21 cellular contexts compared by ENCODE assay signal in the genomic region with DNA sequence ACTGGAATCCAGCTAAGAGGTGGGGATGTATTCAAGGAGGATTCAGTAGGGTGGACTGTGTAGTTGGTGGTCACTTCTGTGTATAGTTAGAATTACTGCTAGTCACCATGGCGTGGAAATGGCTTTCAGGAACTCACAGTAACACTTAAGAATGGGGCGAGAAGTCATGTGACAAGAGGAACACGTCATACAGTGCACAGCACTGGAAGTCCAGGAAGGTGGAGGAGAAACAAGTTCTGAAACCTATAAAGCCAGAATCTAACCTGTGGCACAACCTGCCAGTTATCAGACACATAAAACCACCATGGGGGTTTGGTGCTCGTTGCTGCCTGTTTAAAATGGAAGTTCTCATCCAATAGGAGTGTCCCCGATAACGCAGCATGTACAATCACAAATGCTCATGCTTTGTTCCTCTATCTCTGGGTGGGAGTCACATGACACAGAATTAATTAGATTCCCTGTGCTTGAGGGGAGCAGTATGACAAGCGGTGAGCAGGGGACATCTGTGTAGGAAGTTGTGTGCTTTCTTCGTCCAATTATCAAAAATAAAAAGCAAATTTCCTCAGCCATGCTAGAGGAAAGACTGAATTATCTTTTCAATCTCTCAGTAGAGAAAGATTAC.
DNase-seq lines count a peak whose midpoint lies in the region; ATAC-seq, FAIRE-seq and TF ChIP-seq lines count a peak whose summit lies in the region.
"Had no signal": no experiment of that assay in that cellular context is flagged by ENCODE, and none has a peak within 500 bp of the region (broad histone marks: within the 10 kb centered on the region; RNA-seq: fewer than 3 reads in every experiment).

No MANE protein-coding gene starts in this region.

- ATAC-seq in SK-N-SH treated with all-trans-retinoic acid at 6 μM for 48 hours (no peak), mucosa of descending colon (peak; percentile 49), HG02678 (IDR thresholded peaks at IDR 0.05; ENCODE audit: unreplicated experiment) (no peak)
- ATAC-seq: HCT116 had no signal

- H3K4me2 ChIP-seq in SK-N-SH, result no peak overlapping the region

- CTCF ChIA-PET in SK-N-SH (lab: Yijun Ruan, JAX), result interaction anchor here (1.1 to 2.6 kb wide), 4 partner anchors 10 to 193 kb away, joined by 3 to 14 read pairs (median 8); partner anchors contain the start of gene SPOCK1

- H3K9me3 ChIP-seq in SK-N-SH (no peaks in the 10 kb centered on the region), mucosa of descending colon (no peaks in the 10 kb centered on the region), testis (no peaks in the 10 kb centered on the region)
- H3K9me3 ChIP-seq: MG63, SJCRH30 had no signal

- peak overlapping the region in 4 of 5 experiments; percentile 34 to 85 (median 80) for H3K27ac Mint-ChIP-seq in brain
- H3K27ac Mint-ChIP-seq: CD4-positive, CD25-positive, alpha-beta regulatory T cell had no signal

- H3K36me3 ChIP-seq in SK-N-SH (replicated peaks in 1 of 2; ENCODE audit: control insufficient read depth in 1 of 2, insufficient read depth in 2 of 2, low read length in 1 of 2) (no peaks in the 10 kb centered on the region), mucosa of descending colon (ENCODE audit: low read depth) (no peaks in the 10 kb centered on the region), testis (ENCODE audit: low read depth, missing control alignments) (no peaks in the 10 kb centered on the region)
- H3K36me3 ChIP-seq: MG63, SJCRH30 had no signal

- H3K9ac ChIP-seq in SK-N-SH, result no peak overlapping the region

- 0 out of 4 replicates have a peak, but pooled peaks of 1 of the 2 experiments have one; percentile 11 for TF ChIP-seq EP300 in SK-N-SH (IDR thresholded peaks at IDR 0.05; ENCODE audit: borderline replicate concordance in 1 of 2, low read depth in 1 of 2, low read length in 1 of 2)

- no peak overlapping the region for H3K4me3 Mint-ChIP-seq in brain
- H3K4me3 Mint-ChIP-seq: CD4-positive, CD25-positive, alpha-beta regulatory T cell had no signal

- H3K4me3 ChIP-seq in SK-N-SH (ENCODE audit: low read depth in 2 of 2, low read length in 1 of 2) (no peak overlapping the region), mucosa of descending colon (no peak overlapping the region), testis (no peak overlapping the region)
- H3K4me3 ChIP-seq: MG63, SJCRH30 had no signal

- no peak for TF ChIP-seq POLR2A in testis (IDR thresholded peaks at IDR 0.05)

- peaks cover 11% of the 10 kb centered on the region for H3K27me3 Mint-ChIP-seq in brain

- H3K4me1 ChIP-seq in SK-N-SH (ENCODE audit: control insufficient read depth in 1 of 2, insufficient read depth in 2 of 2, low read depth in 1 of 2, low read length in 1 of 2) (peaks cover 8 to 23% of the 10 kb centered on the region in 2 experiments), mucosa of descending colon (ENCODE audit: low read depth) (peaks cover 18% of the 10 kb centered on the region), testis (no peaks in the 10 kb centered on the region)

- no peak overlapping the region for H2AFZ ChIP-seq in SK-N-SH (ENCODE audit: low read depth)

- TF ChIP-seq RAD21 in SK-N-SH (IDR thresholded peaks at IDR 0.05; ENCODE audit: low read length), result no peak

- H4K20me1 ChIP-seq in SK-N-SH (ENCODE audit: insufficient read depth), result no peaks in the 10 kb centered on the region

- DNase-seq in SK-N-SH (peak; percentile 40), NCI-H1694 treated with DMSO at 0.1 percent for 48 hours (lab: John Stamatoyannopoulos, UW) (peak; percentile 31), mucosa of descending colon (no peak), frontal cortex (ENCODE audit: low spot score in 2 of 2) (no peak), testis (no peak)
- DNase-seq: CD4-positive, CD25-positive, alpha-beta regulatory T cell; DMS79; Kasumi-1; MG63; NCI-H1092; NCI-H1436 treated with DMSO at 0.1 percent for 48 hours; NCI-H2029 treated with DMSO at 0.1 percent for 48 hours; NCI-H748 treated with DMSO at 0.1 percent for 48 hours; OCI-M1; SJCRH30 had no signal

- POLR2A ChIA-PET in SK-N-SH (lab: Yijun Ruan, JAX), result no interaction called here

- no peaks in the 10 kb centered on the region for H3K27me3 ChIP-seq in SK-N-SH (ENCODE audit: insufficient read depth)
- H3K27me3 ChIP-seq in testis, result no peaks in the 10 kb centered on the region
- H3K27me3 ChIP-seq: MG63, SJCRH30 had no signal

- intact Hi-C loops in mucosa of descending colon (cut with DNase I, micrococcal nuclease), result no loop called here
- intact Hi-C loops in testis (cut with DNase I; ENCODE audit: low total_unique reads), result no loop called here

- peaks cover 11% of the 10 kb centered on the region for H3F3A ChIP-seq in SK-N-SH (replicated peaks; ENCODE audit: insufficient read depth)

- no peaks in the 10 kb centered on the region for H3K9me2 ChIP-seq in SK-N-SH

- H3K27ac ChIP-seq in SK-N-SH (ENCODE audit: low read depth in 2 of 2, low read length in 1 of 2) (no peak overlapping the region), testis (no peak overlapping the region)
- H3K27ac ChIP-seq: SJCRH30 had no signal

- H3K79me2 ChIP-seq in SK-N-SH (ENCODE audit: insufficient read depth), result peaks cover 11% of the 10 kb centered on the region; the same call in 1 of the 2 replicates

- WGBS in SK-N-SH (ENCODE audit: low lambda C conversion rate), result 85% methylated on average over 8 of the region's 8 CpGs
- WGBS in testis, 2 donors, result 90 to 95% methylated on average over 8 of the region's 8 CpGs

- no peak for FAIRE-seq in frontal cortex (lab: Jason Lieb, UNC)
- FAIRE-seq: H1, RCC 7860 had no signal

- no peaks in the 10 kb centered on the region for H3K36me3 Mint-ChIP-seq in brain
- H3K36me3 Mint-ChIP-seq: CD4-positive, CD25-positive, alpha-beta regulatory T cell had no signal

- no peak for TF ChIP-seq CTCF in SK-N-SH (IDR thresholded peaks at IDR 0.05)
- no peak for TF ChIP-seq CTCF in brain (conservative IDR thresholded peaks at IDR 0.05)
- TF ChIP-seq CTCF in mucosa of descending colon (IDR thresholded peaks at IDR 0.05), result no peak
- TF ChIP-seq CTCF in testis (IDR thresholded peaks at IDR 0.05), result no peak

- peaks cover 0 to 2% (median 0%) of the 10 kb centered on the region in 5 experiments for H3K9me3 Mint-ChIP-seq in brain
- H3K9me3 Mint-ChIP-seq: CD4-positive, CD25-positive, alpha-beta regulatory T cell had no signal

- peaks cover 37% of the 10 kb centered on the region for H3K4me1 Mint-ChIP-seq in brain
- H3K4me1 Mint-ChIP-seq: CD4-positive, CD25-positive, alpha-beta regulatory T cell had no signal

TF ChIP-seq in SK-N-SH, 30 proteins besides CTCF, POLR2A, EP300 and RAD21:
- TF ChIP-seq, protein P1, sequence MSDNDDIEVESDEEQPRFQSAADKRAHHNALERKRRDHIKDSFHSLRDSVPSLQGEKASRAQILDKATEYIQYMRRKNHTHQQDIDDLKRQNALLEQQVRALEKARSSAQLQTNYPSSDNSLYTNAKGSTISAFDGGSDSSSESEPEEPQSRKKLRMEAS (IDR thresholded peaks at IDR 0.05; ENCODE audit: low read depth), result no peak
- TF ChIP-seq USF1 (IDR thresholded peaks at IDR 0.05; ENCODE audit: borderline replicate concordance, low read depth) (peak; percentile 14; the same call in 1 of the 2 replicates), GATA2 (CRISPR knock-in tag; IDR thresholded peaks at IDR 0.05) (0 out of 2 replicates have a peak, but pooled peaks have one; percentile 8)
- TF ChIP-seq, protein P2, sequence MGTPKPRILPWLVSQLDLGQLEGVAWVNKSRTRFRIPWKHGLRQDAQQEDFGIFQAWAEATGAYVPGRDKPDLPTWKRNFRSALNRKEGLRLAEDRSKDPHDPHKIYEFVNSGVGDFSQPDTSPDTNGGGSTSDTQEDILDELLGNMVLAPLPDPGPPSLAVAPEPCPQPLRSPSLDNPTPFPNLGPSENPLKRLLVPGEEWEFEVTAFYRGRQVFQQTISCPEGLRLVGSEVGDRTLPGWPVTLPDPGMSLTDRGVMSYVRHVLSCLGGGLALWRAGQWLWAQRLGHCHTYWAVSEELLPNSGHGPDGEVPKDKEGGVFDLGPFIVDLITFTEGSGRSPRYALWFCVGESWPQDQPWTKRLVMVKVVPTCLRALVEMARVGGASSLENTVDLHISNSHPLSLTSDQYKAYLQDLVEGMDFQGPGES (IDR thresholded peaks at IDR 0.05; ENCODE audit: low read depth, low read length), result no peak
TF ChIP-seq in SK-N-SH: peak in this region for 2.

TF ChIP-seq in SK-N-SH treated with all-trans-retinoic acid at 6 μM for 48 hours, 23 proteins besides CTCF, POLR2A, EP300 and RAD21:
- TF ChIP-seq ISL1 (CRISPR knock-in tag; IDR thresholded peaks at IDR 0.05), result no peak
- TF ChIP-seq SNAI2 (CRISPR knock-in tag; IDR thresholded peaks at IDR 0.05), result no peak
- TF ChIP-seq ZNF565 (CRISPR knock-in tag; conservative IDR thresholded peaks at IDR 0.05; ENCODE audit: low read depth), result no peak
- no peak for TF ChIP-seq ZC3H10 (CRISPR knock-in tag; IDR thresholded peaks at IDR 0.05)
- no peak for TF ChIP-seq TOX (CRISPR knock-in tag; IDR thresholded peaks at IDR 0.05; ENCODE audit: borderline replicate concordance)

Comparison
In these comparisons a context has a peak if more than half of its experiments do, and no peak if none do; other contexts are left out.
1. DNase-seq: peak in SK-N-SH (single experiment) and NCI-H1694 treated with DMSO at 0.1 percent for 48 hours (single experiment); none in mucosa of descending colon (0 of 3), frontal cortex (0 of 2) and testis (single experiment).